In genomic region chr19:48993175-48994034, GRCh38 we compare ENCODE assay signal across 8 cellular contexts. TPM values are rescaled to one million over a fixed set of nuclear protein-coding genes. Genes with fewer than 3 reads are reported as not detected.
DNase-seq lines count a peak whose midpoint lies in the region; ATAC-seq lines count a peak whose summit lies in the region.

GYS1 (minus strand) TSS chr19:48993309; CDS start chr19:48993112, 197 bp downstream.
RUVBL2 (plus strand) TSS chr19:48993887; CDS start chr19:48993912, 25 bp downstream.

- H3K36me3 ChIP-seq in CD8-positive, alpha-beta memory T cell (ENCODE audit: insufficient read depth, low read length), result no peaks in the 10 kb centered on the region

- H3K27ac Mint-ChIP-seq in CD8-positive, alpha-beta memory T cell, result peak within 1 kb of the TSS; percentile 88 to 100 (median 98)

- H3K36me3 Mint-ChIP-seq in CD8-positive, alpha-beta memory T cell, result peaks cover 0 to 29% (median 7%) of the 10 kb centered on the region in 3 donors

- H3K27ac ChIP-seq in CD8-positive, alpha-beta memory T cell (ENCODE audit: low read depth, low read length), result peak within 1 kb of the TSS; percentile 85

- peak within 1 kb of the TSS; percentile 88 to 97 (median 96) for H3K4me3 Mint-ChIP-seq in CD8-positive, alpha-beta memory T cell

- no peaks in the 10 kb centered on the region for H3K27me3 ChIP-seq in CD8-positive, alpha-beta memory T cell (ENCODE audit: insufficient read depth, low read length, poor library complexity, severe bottlenecking)

- ATAC-seq in GM19463 (IDR thresholded peaks at IDR 0.05; ENCODE audit: unreplicated experiment), result peak; percentile 82

- peak; percentile 98 to 99 (median 99) for DNase-seq in CD8-positive, alpha-beta memory T cell
- peak; percentile 99 for DNase-seq in HS-27A (ENCODE audit: low read depth)
- peak; percentile 93 for DNase-seq in NK-92 (lab: John Stamatoyannopoulos, UW; ENCODE audit: unreplicated experiment)
- peak; percentile 99 for DNase-seq in activated CD8-positive, alpha-beta memory T cell treated with anti-CD3 and anti-CD28 coated beads for 24 hours
- peak; percentile 98 for DNase-seq in effector CD8-positive, alpha-beta T cell (lab: John Stamatoyannopoulos, UW)
- peak; percentile 99 for DNase-seq in lung microvascular endothelial cell (ENCODE audit: low read depth in 2 of 2)
- peak; percentile 98 for DNase-seq in stimulated activated CD8-positive, alpha-beta memory T cell treated with anti-CD3 and anti-CD28 coated beads, Interleukin-12 subunit alpha, Interleukin-12 subunit beta, amount 100 ng/mL, for 1 hour (ENCODE audit: low read depth)

- H3K4me1 Mint-ChIP-seq in CD8-positive, alpha-beta memory T cell, result peaks cover 28 to 54% (median 41%) of the 10 kb centered on the region in 3 donors

- peaks cover 0 to 2% of the 10 kb centered on the region in 2 donors for H3K27me3 Mint-ChIP-seq in CD8-positive, alpha-beta memory T cell

- CTCF ChIA-PET in CD8-positive, alpha-beta memory T cell (lab: Charles Lee), result interaction anchor here (0.6 to 3.2 kb wide), 53 partner anchors 9 to 484 kb away, joined by 3 to 25 read pairs (median 4); partner anchors contain the start of genes BAX, CA11, FTL and LHB

- no peaks in the 10 kb centered on the region for H3K9me3 ChIP-seq in CD8-positive, alpha-beta memory T cell (ENCODE audit: low read length)

- H3K4me3 ChIP-seq in CD8-positive, alpha-beta memory T cell (ENCODE audit: low read length), result peak within 1 kb of the TSS; percentile 87

- POLR2A ChIA-PET in CD8-positive, alpha-beta memory T cell (lab: Charles Lee), result interaction anchor here (0.6 to 1.8 kb wide), 20 partner anchors 9 to 884 kb away, joined by 3 to 18 read pairs (median 4); partner anchors contain the start of genes AKT1S1, DHDH, FTL and NUCB1

- no peaks in the 10 kb centered on the region for H3K9me3 Mint-ChIP-seq in CD8-positive, alpha-beta memory T cell

- H3K4me1 ChIP-seq in CD8-positive, alpha-beta memory T cell (ENCODE audit: insufficient read depth, low read length), result peaks cover 27% of the 10 kb centered on the region

RNA-seq across cellular contexts. Expression of gene GYS1, which starts in this region (rescaled TPM):
- total RNA-seq in CD8-positive, alpha-beta memory T cell, result 10 to 100 TPM; 38.2 to 38.9 TPM
- polyA plus RNA-seq in CD8-positive, alpha-beta memory T cell, result 31.5 TPM
- 11.1 and 14.8 TPM in 2 replicates for total RNA-seq in lung microvascular endothelial cell

RNA-seq across cellular contexts. Expression of gene RUVBL2, which starts in this region (rescaled TPM):
- total RNA-seq in CD8-positive, alpha-beta memory T cell, result 100 to 1,000 TPM; 147 to 159 TPM
- polyA plus RNA-seq in CD8-positive, alpha-beta memory T cell, result 67.9 TPM
- total RNA-seq in lung microvascular endothelial cell, result 113 and 138 TPM in 2 replicates

Comparison
In these comparisons a context has a peak if more than half of its experiments do, and no peak if none do; other contexts are left out.
1. Peak in every context shown above with its lines: DNase-seq, ATAC-seq, H3K4me3 ChIP-seq and H3K27ac ChIP-seq.